17 cellular contexts compared by ENCODE assay signal in genomic region chr1:64038119-64038518, GRCh38.
A peak's percentile ranks its signal among the peaks of the same experiment; 100 is the strongest.
DNase-seq lines count a peak whose midpoint lies in the region; ATAC-seq, FAIRE-seq and TF ChIP-seq lines count a peak whose summit lies in the region.
"Had no signal": no experiment of that assay in that cellular context is flagged by ENCODE, and none has a peak within 500 bp of the region (broad histone marks: within the 10 kb centered on the region; RNA-seq: fewer than 3 reads in every experiment).

No MANE protein-coding gene starts in this region.

- no peak for FAIRE-seq in astrocyte (lab: Jason Lieb, UNC)

- H3K56ac ChIP-seq in IMR-90 (ENCODE audit: extremely low read depth, insufficient read depth, low read length) = no peak overlapping the region

- H3K9ac ChIP-seq in IMR-90 (ENCODE audit: low read depth, low read length) (no peak overlapping the region), astrocyte (ENCODE audit: low read length) (no peak overlapping the region), smooth muscle cell (ENCODE audit: low read depth) (no peak overlapping the region)

- H3K79me1 ChIP-seq in IMR-90 (ENCODE audit: low read depth in 1 of 2, low read length in 2 of 2) = no peaks in the 10 kb centered on the region

- H2AFZ ChIP-seq in IMR-90 (replicated peaks; ENCODE audit: low read length, poor library complexity) (peak overlapping the region; percentile 19), astrocyte (ENCODE audit: low read depth, low read length) (no peak overlapping the region), smooth muscle cell (ENCODE audit: low read depth) (no peak overlapping the region)

- peak overlapping the region; percentile 73 for H2BK15ac ChIP-seq in IMR-90 (ENCODE audit: low read depth, low read length)

- H2BK5ac ChIP-seq in IMR-90 (ENCODE audit: low read depth, low read length, poor library complexity, severe bottlenecking) = no peak overlapping the region

- peak overlapping the region; percentile 38 for H2AK9ac ChIP-seq in IMR-90 (replicated peaks; ENCODE audit: low read depth, low read length, poor library complexity)

- H3K79me2 ChIP-seq in astrocyte (ENCODE audit: insufficient read depth, low read length) (no peaks in the 10 kb centered on the region), smooth muscle cell (ENCODE audit: low read depth) (no peaks in the 10 kb centered on the region)

- H3K4me1 ChIP-seq in IMR-90 (ENCODE audit: control insufficient read depth, insufficient read depth, low read length) (peaks cover 20% of the 10 kb centered on the region), astrocyte (ENCODE audit: insufficient read depth, low read length) (peaks cover 42% of the 10 kb centered on the region), smooth muscle cell (ENCODE audit: low read depth) (peaks cover 22% of the 10 kb centered on the region)

- H3K27ac ChIP-seq in IMR-90 (ENCODE audit: insufficient read depth, low read length) = peak overlapping the region; percentile 39; the same call in 1 of the 2 replicates
- H3K27ac ChIP-seq in astrocyte (ENCODE audit: low read depth, low read length) = no peak overlapping the region
- peak overlapping the region; percentile 75 for H3K27ac ChIP-seq in smooth muscle cell (ENCODE audit: low read depth)

- no peak for TF ChIP-seq CTCF in IMR-90 (conservative IDR thresholded peaks at IDR 0.05; ENCODE audit: low read depth, low read length)
- no peak for TF ChIP-seq CTCF in astrocyte (IDR thresholded peaks at IDR 0.05; ENCODE audit: insufficient read depth, low read depth, low read length)
- TF ChIP-seq CTCF in smooth muscle cell (IDR thresholded peaks at IDR 0.05; ENCODE audit: borderline replicate concordance, insufficient read depth, poor library complexity, severe bottlenecking) = no peak

- no TSS peak for BruUV-seq in IMR-90 (replicated peaks; lab: Mats Ljungman, UMichigan)

- H2AK5ac ChIP-seq in IMR-90 (ENCODE audit: low read depth, low read length) = peak overlapping the region; percentile 72

- H3K27me3 ChIP-seq in IMR-90 (ENCODE audit: control insufficient read depth, insufficient read depth, low read length) (no peaks in the 10 kb centered on the region), astrocyte (ENCODE audit: insufficient read depth, low read length) (no peaks in the 10 kb centered on the region), smooth muscle cell (ENCODE audit: low read depth) (no peaks in the 10 kb centered on the region)
- H3K27me3 ChIP-seq: gastroesophageal sphincter had no signal

- H3K9me3 ChIP-seq in IMR-90 (ENCODE audit: control insufficient read depth, insufficient read depth, low read length) (no peaks in the 10 kb centered on the region), astrocyte (ENCODE audit: insufficient read depth, low read depth, low read length) (no peaks in the 10 kb centered on the region), smooth muscle cell (replicated peaks; ENCODE audit: low read depth) (no peaks in the 10 kb centered on the region)
- H3K9me3 ChIP-seq: gastroesophageal sphincter had no signal

- no peaks in the 10 kb centered on the region for H3K36me3 ChIP-seq in IMR-90 (ENCODE audit: control insufficient read depth, insufficient read depth, low read length)
- H3K36me3 ChIP-seq in astrocyte (ENCODE audit: insufficient read depth, low read length) = no peaks in the 10 kb centered on the region
- H3K36me3 ChIP-seq in smooth muscle cell (ENCODE audit: low read depth) = no peaks in the 10 kb centered on the region
- H3K36me3 ChIP-seq: gastroesophageal sphincter had no signal

- peaks cover 13% of the 10 kb centered on the region for H3K36me3 Mint-ChIP-seq in astrocyte (ENCODE audit: low read depth, unreplicated experiment)
- H3K36me3 Mint-ChIP-seq: activated naive CD8-positive, alpha-beta T cell; natural killer cell treated with Interleukin-12 subunit alpha and Interleukin-12 subunit beta and Interleukin-15 and Interleukin-18, amount 100 ng/mL, for 72 hours had no signal

- 0 out of 2 replicates have a peak overlapping the region, but pooled peaks have one; percentile 7 for H3K23ac ChIP-seq in IMR-90 (ENCODE audit: low read depth, low read length)

- 58% methylated on average over 2 of the region's 4 CpGs; no CpG with 5 or more reads in 1 of the 2 experiments for WGBS in IMR-90 (ENCODE audit: extremely low coverage in 2 of 2, insufficient read length in 1 of 2), 2 experiments
- WGBS in smooth muscle cell (ENCODE audit: low lambda C conversion rate) = 60% methylated on average over 4 of the region's 4 CpGs

- peak overlapping the region; percentile 31 for H3K4me3 Mint-ChIP-seq in astrocyte (ENCODE audit: unreplicated experiment)
- H3K4me3 Mint-ChIP-seq: activated naive CD8-positive, alpha-beta T cell; natural killer cell treated with Interleukin-12 subunit alpha and Interleukin-12 subunit beta and Interleukin-15 and Interleukin-18, amount 100 ng/mL, for 72 hours had no signal

- H3K4me3 ChIP-seq in IMR-90 (ENCODE audit: insufficient read depth, low read depth, low read length) (no peak overlapping the region), astrocyte (ENCODE audit: insufficient read depth, low read depth, low read length) (no peak overlapping the region), smooth muscle cell (no peak overlapping the region)
- H3K4me3 ChIP-seq: gastroesophageal sphincter had no signal

- ATAC-seq in IMR-90 (ENCODE audit: low read depth) = no peak
- peak; percentile 3 for ATAC-seq in left ventricle myocardium superior
- ATAC-seq in GM21367 (IDR thresholded peaks at IDR 0.05; ENCODE audit: unreplicated experiment) = no peak
- ATAC-seq in HG03135 (IDR thresholded peaks at IDR 0.05; ENCODE audit: unreplicated experiment) = no peak
- ATAC-seq: gastroesophageal sphincter had no signal

- peak overlapping the region; percentile 75 for H3K14ac ChIP-seq in IMR-90 (replicated peaks; ENCODE audit: low read depth, low read length)

- H3K27ac Mint-ChIP-seq in astrocyte (ENCODE audit: unreplicated experiment) = peak overlapping the region; percentile 23
- H3K27ac Mint-ChIP-seq: activated naive CD8-positive, alpha-beta T cell; natural killer cell treated with Interleukin-12 subunit alpha and Interleukin-12 subunit beta and Interleukin-15 and Interleukin-18, amount 100 ng/mL, for 72 hours had no signal

- peak overlapping the region; percentile 74; the same call in 1 of the 2 replicates for H4K91ac ChIP-seq in IMR-90 (ENCODE audit: insufficient read depth, low read depth, low read length)

- no peaks in the 10 kb centered on the region for H3K9me3 Mint-ChIP-seq in astrocyte (ENCODE audit: unreplicated experiment)
- H3K9me3 Mint-ChIP-seq: natural killer cell treated with Interleukin-12 subunit alpha and Interleukin-12 subunit beta and Interleukin-15 and Interleukin-18, amount 100 ng/mL, for 72 hours had no signal

- peak overlapping the region; percentile 66 for H2BK20ac ChIP-seq in IMR-90 (ENCODE audit: low read depth, low read length)

- no peak overlapping the region for H3K4me2 ChIP-seq in IMR-90 (ENCODE audit: low read depth, low read length)
- no peak overlapping the region for H3K4me2 ChIP-seq in astrocyte (ENCODE audit: low read length)
- no peak overlapping the region for H3K4me2 ChIP-seq in smooth muscle cell

- peak overlapping the region; percentile 22 to 67; a peak in 3 of 4 replicates for H4K8ac ChIP-seq in IMR-90 (ENCODE audit: low read depth in 2 of 2, low read length in 2 of 2)

- H2BK120ac ChIP-seq in IMR-90 (ENCODE audit: low read depth, low read length) = peak overlapping the region; percentile 70

- dilution Hi-C loops in IMR-90 (cut with HindIII; ENCODE audit: low sequenced_read_pairs, unreplicated experiment) = no loop called here

- in situ Hi-C loops in IMR-90 (cut with MboI; ENCODE audit: low sequenced_read_pairs) = no loop called here

- peaks cover 20% of the 10 kb centered on the region for H3K9me1 ChIP-seq in IMR-90 (ENCODE audit: insufficient read depth, low read length)

- H3K27me3 Mint-ChIP-seq in astrocyte (ENCODE audit: low read depth, unreplicated experiment) = no peaks in the 10 kb centered on the region
- H3K27me3 Mint-ChIP-seq: activated naive CD8-positive, alpha-beta T cell had no signal

- DNase-seq in IMR-90 = no peak
- peak; percentile 41 for DNase-seq in astrocyte (ENCODE audit: low read depth)
- DNase-seq in left ventricle myocardium superior = no peak
- no peak for DNase-seq in smooth muscle cell (lab: John Stamatoyannopoulos, UW; ENCODE audit: unreplicated experiment)
- no peak for DNase-seq in Ammon's horn (ENCODE audit: low spot score)
- no peak for DNase-seq in NCI-H2171 (lab: John Stamatoyannopoulos, UW)
- DNase-seq: activated T-cell treated with anti-CD3 and anti-CD28 coated beads, Interleukin-2, amount 50 U/mL, for 1 hour; AML-193; central memory CD4-positive, alpha-beta T cell; H7; NCI-H1694; SIG-M5 had no signal

- intact Hi-C loops in IMR-90 (cut with micrococcal nuclease) = loop anchor here (2.0 to 10.0 kb wide), 3 partner anchors 117 to 263 kb away; partner anchors contain the start of gene ROR1
- intact Hi-C loops in left ventricle myocardium superior (cut with micrococcal nuclease) = no loop called here

- H4K20me1 ChIP-seq in IMR-90 (ENCODE audit: insufficient read depth, low read length) (peaks cover 6% of the 10 kb centered on the region; the same call in 1 of the 2 replicates), astrocyte (ENCODE audit: insufficient read depth, low read length) (no peaks in the 10 kb centered on the region), smooth muscle cell (ENCODE audit: low read depth) (no peaks in the 10 kb centered on the region)

- H3K18ac ChIP-seq in IMR-90 (ENCODE audit: low read depth, low read length) = peak overlapping the region; percentile 85

- H3K4me1 Mint-ChIP-seq in astrocyte (ENCODE audit: low read depth, unreplicated experiment) = peaks cover 51% of the 10 kb centered on the region

- peak overlapping the region; percentile 40 for H4K5ac ChIP-seq in IMR-90 (ENCODE audit: low read depth, low read length)

- POLR2A ChIA-PET in IMR-90 (lab: Charles Lee; ENCODE audit: unreplicated experiment) = no interaction called here

- no peak for TF ChIP-seq RAD21 in IMR-90 (IDR thresholded peaks at IDR 0.05; ENCODE audit: low read length)

- CTCF ChIA-PET in IMR-90 (lab: Yijun Ruan, JAX) = no interaction called here

- no peak for TF ChIP-seq POLR2A in IMR-90 (IDR thresholded peaks at IDR 0.05; ENCODE audit: low read depth, low read length)

- peaks cover 8% of the 10 kb centered on the region for H3F3A ChIP-seq in smooth muscle cell (ENCODE audit: low read depth)

- peak overlapping the region; percentile 87 for H3K4ac ChIP-seq in IMR-90 (ENCODE audit: low read depth, low read length)

TF ChIP-seq in IMR-90, 13 proteins besides CTCF, POLR2A, EP300 and RAD21 (continues in another document):
- no peak for TF ChIP-seq MAZ (IDR thresholded peaks at IDR 0.05; ENCODE audit: borderline replicate concordance, low read depth, low read length)
- TF ChIP-seq, protein P1, sequence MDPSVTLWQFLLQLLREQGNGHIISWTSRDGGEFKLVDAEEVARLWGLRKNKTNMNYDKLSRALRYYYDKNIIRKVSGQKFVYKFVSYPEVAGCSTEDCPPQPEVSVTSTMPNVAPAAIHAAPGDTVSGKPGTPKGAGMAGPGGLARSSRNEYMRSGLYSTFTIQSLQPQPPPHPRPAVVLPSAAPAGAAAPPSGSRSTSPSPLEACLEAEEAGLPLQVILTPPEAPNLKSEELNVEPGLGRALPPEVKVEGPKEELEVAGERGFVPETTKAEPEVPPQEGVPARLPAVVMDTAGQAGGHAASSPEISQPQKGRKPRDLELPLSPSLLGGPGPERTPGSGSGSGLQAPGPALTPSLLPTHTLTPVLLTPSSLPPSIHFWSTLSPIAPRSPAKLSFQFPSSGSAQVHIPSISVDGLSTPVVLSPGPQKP (IDR thresholded peaks at IDR 0.05; ENCODE audit: borderline replicate concordance, low read depth, low read length) = no peak
